ENCODE assay signal across 34 cellular contexts in genomic region chr1:206932271-206932670, GRCh38. TPM values are rescaled to one million over a fixed set of nuclear protein-coding genes. Genes with fewer than 3 reads are reported as not detected.
DNase-seq lines count a peak whose midpoint lies in the region; ATAC-seq and TF ChIP-seq lines count a peak whose summit lies in the region.
"Had no signal": no experiment of that assay in that cellular context is flagged by ENCODE, and none has a peak within 500 bp of the region (broad histone marks: within the 10 kb centered on the region; RNA-seq: fewer than 3 reads in every experiment).

No MANE protein-coding gene starts in this region.

- H3K4me1 Mint-ChIP-seq in activated CD8-positive, alpha-beta T cell treated with anti-CD3 and anti-CD28 coated beads, Interleukin-2, amount 10 ng/mL, durations not matched to agents 7 days and 5 days (ENCODE audit: low read depth), result peaks cover 53% of the 10 kb centered on the region
- peaks cover 53% of the 10 kb centered on the region for H3K4me1 Mint-ChIP-seq in activated CD8-positive, alpha-beta T cell treated with anti-CD3 and anti-CD28 coated beads for 36 hours (ENCODE audit: low read depth)
- peaks cover 21% of the 10 kb centered on the region for H3K4me1 Mint-ChIP-seq in activated T-helper 17 cell treated with anti-CD3 and anti-CD28 coated beads, Interleukin-2, amount 50 U/mL, for 72 hours
- H3K4me1 Mint-ChIP-seq in memory B cell, result peaks cover 51% of the 10 kb centered on the region
- peaks cover 54% of the 10 kb centered on the region for H3K4me1 Mint-ChIP-seq in stimulated activated memory B cell treated with anti-CD40 and anti-IgM and Interleukin-4, amounts not matched to agents 10 μg/mL and 1 μg/mL and 100 μg/mL, for 72 hours
- H3K4me1 Mint-ChIP-seq: brain had no signal

- intact Hi-C loops in activated CD8-positive, alpha-beta T cell treated with anti-CD3 and anti-CD28 coated beads for 36 hours (cut with micrococcal nuclease), result loop anchor here (5.0 kb wide), 1 partner anchor 50 kb away; no protein-coding TSS in a partner anchor
- intact Hi-C loops in left ventricle myocardium superior (cut with micrococcal nuclease), result no loop called here

- H3K27me3 Mint-ChIP-seq in activated CD8-positive, alpha-beta T cell treated with anti-CD3 and anti-CD28 coated beads, Interleukin-2, amount 10 ng/mL, durations not matched to agents 7 days and 5 days (ENCODE audit: low read depth), result peaks cover 2% of the 10 kb centered on the region
- no peaks in the 10 kb centered on the region for H3K27me3 Mint-ChIP-seq in activated CD8-positive, alpha-beta T cell treated with anti-CD3 and anti-CD28 coated beads for 36 hours
- no peaks in the 10 kb centered on the region for H3K27me3 Mint-ChIP-seq in activated T-helper 17 cell treated with anti-CD3 and anti-CD28 coated beads, Interleukin-2, amount 50 U/mL, for 72 hours
- H3K27me3 Mint-ChIP-seq in memory B cell, result no peaks in the 10 kb centered on the region
- no peaks in the 10 kb centered on the region for H3K27me3 Mint-ChIP-seq in stimulated activated memory B cell treated with anti-CD40 and anti-IgM and Interleukin-4, amounts not matched to agents 10 μg/mL and 1 μg/mL and 100 μg/mL, for 72 hours
- H3K27me3 Mint-ChIP-seq: activated CD4-positive, alpha-beta memory T cell treated with anti-CD3 and anti-CD28 coated beads for 36 hours had no signal

- H3K4me3 Mint-ChIP-seq in activated CD8-positive, alpha-beta T cell treated with anti-CD3 and anti-CD28 coated beads, Interleukin-2, amount 10 ng/mL, durations not matched to agents 7 days and 5 days, result no peak overlapping the region
- H3K4me3 Mint-ChIP-seq in activated CD8-positive, alpha-beta T cell treated with anti-CD3 and anti-CD28 coated beads for 36 hours, result no peak overlapping the region
- H3K4me3 Mint-ChIP-seq in activated T-helper 17 cell treated with anti-CD3 and anti-CD28 coated beads, Interleukin-2, amount 50 U/mL, for 72 hours, result peak overlapping the region; percentile 83
- H3K4me3 Mint-ChIP-seq in memory B cell, result no peak overlapping the region
- H3K4me3 Mint-ChIP-seq in stimulated activated memory B cell treated with anti-CD40 and anti-IgM and Interleukin-4, amounts not matched to agents 10 μg/mL and 1 μg/mL and 100 μg/mL, for 72 hours, result no peak overlapping the region
- H3K4me3 Mint-ChIP-seq: activated CD4-positive, alpha-beta memory T cell treated with anti-CD3 and anti-CD28 coated beads for 36 hours; activated naive CD4-positive, alpha-beta T cell treated with anti-CD3 and anti-CD28 coated beads for 36 hours; activated T-helper 1 cell treated with anti-CD3 and anti-CD28 coated beads, Interleukin-12 subunit alpha, Interleukin-12 subunit beta, Interleukin-2, Interleukin-4 antibody, amounts not matched to agents 30 ng/mL and 10 ng/mL and 1 ng/mL, durations not matched to agents 14 hours and 24 hours and 36 hours; brain had no signal

- CTCF ChIA-PET in activated CD8-positive, alpha-beta T cell treated with anti-CD3 and anti-CD28 coated beads, Interleukin-2, amount 10 ng/mL, durations not matched to agents 7 days and 5 days (lab: Charles Lee), result interaction anchor here (0.6 to 15.0 kb wide), 21 partner anchors 10 to 269 kb away, joined by 3 to 281 read pairs (median 9); partner anchors contain the start of genes FCMR, IL20 and PIGR
- CTCF ChIA-PET in activated CD8-positive, alpha-beta T cell treated with anti-CD3 and anti-CD28 coated beads for 36 hours (lab: Charles Lee), result interaction anchor here (0.8 to 13.5 kb wide), 30 partner anchors 10 to 543 kb away, joined by 3 to 289 read pairs (median 5); partner anchors contain the start of genes DYRK3, FCMR, IL19 and IL20
- CTCF ChIA-PET in GM10248 (lab: Yijun Ruan, JAX), result interaction anchor here (0.7 to 25.0 kb wide), 29 partner anchors 15 to 323 kb away, joined by 3 to 416 read pairs (median 5); partner anchors contain the start of genes DYRK3, FCAMR, FCMR and IL20

- H3K9me3 Mint-ChIP-seq in activated CD8-positive, alpha-beta T cell treated with anti-CD3 and anti-CD28 coated beads, Interleukin-2, amount 10 ng/mL, durations not matched to agents 7 days and 5 days (ENCODE audit: insufficient read depth), result no peaks in the 10 kb centered on the region
- H3K9me3 Mint-ChIP-seq in activated CD8-positive, alpha-beta T cell treated with anti-CD3 and anti-CD28 coated beads for 36 hours, result no peaks in the 10 kb centered on the region
- no peaks in the 10 kb centered on the region for H3K9me3 Mint-ChIP-seq in activated T-helper 17 cell treated with anti-CD3 and anti-CD28 coated beads, Interleukin-2, amount 50 U/mL, for 72 hours
- H3K9me3 Mint-ChIP-seq in memory B cell, result no peaks in the 10 kb centered on the region
- H3K9me3 Mint-ChIP-seq in stimulated activated memory B cell treated with anti-CD40 and anti-IgM and Interleukin-4, amounts not matched to agents 10 μg/mL and 1 μg/mL and 100 μg/mL, for 72 hours, result no peaks in the 10 kb centered on the region
- H3K9me3 Mint-ChIP-seq: activated CD4-positive, alpha-beta memory T cell treated with anti-CD3 and anti-CD28 coated beads for 36 hours; activated naive CD4-positive, alpha-beta T cell treated with anti-CD3 and anti-CD28 coated beads for 36 hours; activated T-helper 1 cell treated with anti-CD3 and anti-CD28 coated beads, Interleukin-12 subunit alpha, Interleukin-12 subunit beta, Interleukin-2, Interleukin-4 antibody, amounts not matched to agents 30 ng/mL and 10 ng/mL and 1 ng/mL, durations not matched to agents 14 hours and 24 hours and 36 hours; brain had no signal

- TF ChIP-seq CTCF in activated CD8-positive, alpha-beta T cell treated with anti-CD3 and anti-CD28 coated beads for 36 hours (IDR thresholded peaks at IDR 0.05), result no peak
- no peak for TF ChIP-seq CTCF in GM10248 (IDR thresholded peaks at IDR 0.05; ENCODE audit: control extremely low read depth, extremely low read depth, low read depth, missing control alignments)

- no peak for DNase-seq in activated CD8-positive, alpha-beta T cell treated with anti-CD3 and anti-CD28 coated beads, Interleukin-2, amount 10 ng/mL, durations not matched to agents 7 days and 5 days
- DNase-seq in activated CD8-positive, alpha-beta T cell treated with anti-CD3 and anti-CD28 coated beads for 36 hours, result no peak
- DNase-seq in memory B cell (ENCODE audit: low spot score in 2 of 2) (no peak), GM10248 (ENCODE audit: extremely low spot score) (no peak), left ventricle myocardium superior (no peak)
- DNase-seq: activated CD4-positive, alpha-beta T cell treated with anti-CD3 and anti-CD28 coated beads for 1 hour; activated CD8-positive, alpha-beta memory T cell treated with anti-CD3 and anti-CD28 coated beads, Interleukin-2, amount 50 U/mL, for 48 hours; activated naive CD4-positive, alpha-beta T cell treated with anti-CD3 and anti-CD28 coated beads for 36 hours; cerebellar nuclear complex; esophagus squamous epithelium; heart right ventricle; Kasumi-1; MV-4-11; NCI-H1436 treated with DMSO at 0.1 percent for 48 hours; NCI-H226; NCI-H748 treated with DMSO at 0.1 percent for 48 hours; right lobe of liver; SHP77; stimulated activated CD4-positive, alpha-beta T cell treated with anti-CD3 and anti-CD28 coated beads, Interleukin-12 subunit alpha, Interleukin-12 subunit beta, amount 100 ng/mL, for 4 hours; stimulated activated CD4-positive, alpha-beta T cell treated with anti-CD3 and anti-CD28 coated beads, Interleukin-2, amount 100 ng/mL, for 48 hours; trophoblast cell had no signal

- ATAC-seq in activated CD8-positive, alpha-beta T cell treated with anti-CD3 and anti-CD28 coated beads, Interleukin-2, amount 10 ng/mL, durations not matched to agents 7 days and 5 days, result no peak
- no peak for ATAC-seq in activated CD8-positive, alpha-beta T cell treated with anti-CD3 and anti-CD28 coated beads for 36 hours
- ATAC-seq in activated T-helper 17 cell treated with anti-CD3 and anti-CD28 coated beads, Interleukin-2, amount 50 U/mL, for 72 hours (replicated peaks), result no peak
- no peak for ATAC-seq in memory B cell (ENCODE audit: low read depth)
- ATAC-seq in stimulated activated memory B cell treated with anti-CD40 and anti-IgM and Interleukin-4, amounts not matched to agents 10 μg/mL and 1 μg/mL and 100 μg/mL, for 72 hours, result no peak
- ATAC-seq in GM19324 (IDR thresholded peaks at IDR 0.05; ENCODE audit: low FRiP score, unreplicated experiment), result no peak
- ATAC-seq in left ventricle myocardium superior, result no peak
- ATAC-seq: heart right ventricle, right lobe of liver had no signal

- H3K36me3 Mint-ChIP-seq in activated CD8-positive, alpha-beta T cell treated with anti-CD3 and anti-CD28 coated beads, Interleukin-2, amount 10 ng/mL, durations not matched to agents 7 days and 5 days (ENCODE audit: low read depth), result no peaks in the 10 kb centered on the region
- H3K36me3 Mint-ChIP-seq in activated CD8-positive, alpha-beta T cell treated with anti-CD3 and anti-CD28 coated beads for 36 hours (ENCODE audit: low read depth), result no peaks in the 10 kb centered on the region
- H3K36me3 Mint-ChIP-seq in activated T-helper 17 cell treated with anti-CD3 and anti-CD28 coated beads, Interleukin-2, amount 50 U/mL, for 72 hours (ENCODE audit: low read depth), result no peaks in the 10 kb centered on the region
- H3K36me3 Mint-ChIP-seq in memory B cell, result no peaks in the 10 kb centered on the region
- H3K36me3 Mint-ChIP-seq in stimulated activated memory B cell treated with anti-CD40 and anti-IgM and Interleukin-4, amounts not matched to agents 10 μg/mL and 1 μg/mL and 100 μg/mL, for 72 hours, result no peaks in the 10 kb centered on the region
- H3K36me3 Mint-ChIP-seq: activated CD4-positive, alpha-beta memory T cell treated with anti-CD3 and anti-CD28 coated beads for 36 hours; brain had no signal

- POLR2A ChIA-PET in activated CD8-positive, alpha-beta T cell treated with anti-CD3 and anti-CD28 coated beads, Interleukin-2, amount 10 ng/mL, durations not matched to agents 7 days and 5 days (lab: Charles Lee), result interaction anchor here (1.0 kb wide), 1 partner anchor 10 kb away, joined by 5 read pairs; the partner anchor contains the start of gene FCMR
- POLR2A ChIA-PET in activated CD8-positive, alpha-beta T cell treated with anti-CD3 and anti-CD28 coated beads for 36 hours (lab: Charles Lee), result interaction anchor here (0.9 to 1.2 kb wide), 2 partner anchors 110 to 148 kb away, joined by 3 read pairs; no protein-coding TSS in a partner anchor
- POLR2A ChIA-PET in GM10248 (lab: Yijun Ruan, JAX), result interaction anchor here (0.8 kb wide), 1 partner anchor 11 kb away, joined by 3 read pairs; the partner anchor contains the start of gene FCMR

- peak overlapping the region; percentile 85 for H3K27ac Mint-ChIP-seq in activated CD8-positive, alpha-beta T cell treated with anti-CD3 and anti-CD28 coated beads, Interleukin-2, amount 10 ng/mL, durations not matched to agents 7 days and 5 days
- no peak overlapping the region for H3K27ac Mint-ChIP-seq in activated CD8-positive, alpha-beta T cell treated with anti-CD3 and anti-CD28 coated beads for 36 hours
- no peak overlapping the region for H3K27ac Mint-ChIP-seq in activated T-helper 17 cell treated with anti-CD3 and anti-CD28 coated beads, Interleukin-2, amount 50 U/mL, for 72 hours
- peak overlapping the region; percentile 97 for H3K27ac Mint-ChIP-seq in memory B cell
- H3K27ac Mint-ChIP-seq in stimulated activated memory B cell treated with anti-CD40 and anti-IgM and Interleukin-4, amounts not matched to agents 10 μg/mL and 1 μg/mL and 100 μg/mL, for 72 hours, result peak overlapping the region; percentile 98
- H3K27ac Mint-ChIP-seq: activated CD4-positive, alpha-beta memory T cell treated with anti-CD3 and anti-CD28 coated beads for 36 hours; activated naive CD4-positive, alpha-beta T cell treated with anti-CD3 and anti-CD28 coated beads for 36 hours; activated T-helper 1 cell treated with anti-CD3 and anti-CD28 coated beads, Interleukin-12 subunit alpha, Interleukin-12 subunit beta, Interleukin-2, Interleukin-4 antibody, amounts not matched to agents 30 ng/mL and 10 ng/mL and 1 ng/mL, durations not matched to agents 14 hours and 24 hours and 36 hours; brain had no signal

RNA-seq across cellular contexts. Expression of gene FCMR, which starts 10.5 kb away (rescaled TPM):
- total RNA-seq in activated CD8-positive, alpha-beta T cell treated with anti-CD3 and anti-CD28 coated beads, Interleukin-2, amount 10 ng/mL, durations not matched to agents 7 days and 5 days, result 10 to 100 TPM; 51.5 to 56.8 TPM
- total RNA-seq in activated CD8-positive, alpha-beta T cell treated with anti-CD3 and anti-CD28 coated beads for 36 hours, result 10 to 100 TPM; 49.4 to 51.7 TPM
- 10 to 100 TPM; 22.7 to 74.0 TPM for total RNA-seq in activated T-helper 17 cell treated with anti-CD3 and anti-CD28 coated beads, Interleukin-2, amount 50 U/mL, for 72 hours
- total RNA-seq in left ventricle myocardium superior, result 6.2 TPM
- total RNA-seq: dermis microvascular lymphatic vessel endothelial cell, H7, lung microvascular endothelial cell had no signal

RNA-seq across cellular contexts. Expression of gene PIGR, which starts 14.0 kb away (rescaled TPM):
- not detected for total RNA-seq in activated CD8-positive, alpha-beta T cell treated with anti-CD3 and anti-CD28 coated beads, Interleukin-2, amount 10 ng/mL, durations not matched to agents 7 days and 5 days
- under 1 TPM in 1 of 2 experiments, not detected in 1; 0.07 TPM for total RNA-seq in activated CD8-positive, alpha-beta T cell treated with anti-CD3 and anti-CD28 coated beads for 36 hours
- under 1 TPM in 1 of 2 donors, not detected in 1; 0.34 TPM for total RNA-seq in activated T-helper 17 cell treated with anti-CD3 and anti-CD28 coated beads, Interleukin-2, amount 50 U/mL, for 72 hours
- total RNA-seq in left ventricle myocardium superior, result not detected
- total RNA-seq: activated T-helper 1 cell treated with anti-CD3 and anti-CD28 coated beads, Interleukin-12 subunit alpha, Interleukin-12 subunit beta, Interleukin-2, Interleukin-4 antibody, amounts not matched to agents 30 ng/mL and 10 ng/mL and 1 ng/mL, durations not matched to agents 14 hours and 24 hours and 36 hours; dermis microvascular lymphatic vessel endothelial cell; frontal cortex; lung microvascular endothelial cell; T-helper 2 cell treated with Interferon-gamma antibody and Interleukin-4, amounts not matched to agents 100 ng/mL and 5 ng/mL, for 36 hours had no signal

RNA-seq across cellular contexts. Expression of gene IL24, which starts 35.0 kb away (rescaled TPM):
- not detected for total RNA-seq in activated CD8-positive, alpha-beta T cell treated with anti-CD3 and anti-CD28 coated beads, Interleukin-2, amount 10 ng/mL, durations not matched to agents 7 days and 5 days
- under 1 TPM; 0.54 to 0.81 TPM for total RNA-seq in activated CD8-positive, alpha-beta T cell treated with anti-CD3 and anti-CD28 coated beads for 36 hours
- 1 to 10 TPM in 1 of 2 donors, under 1 TPM in 1; 0.15 to 4.6 TPM for total RNA-seq in activated T-helper 17 cell treated with anti-CD3 and anti-CD28 coated beads, Interleukin-2, amount 50 U/mL, for 72 hours
- total RNA-seq in left ventricle myocardium superior, result not detected
- total RNA-seq: dermis microvascular lymphatic vessel endothelial cell, esophagus squamous epithelium, H7, heart right ventricle, lung microvascular endothelial cell, prostate gland, right lobe of liver, subcutaneous adipose tissue had no signal

RNA-seq across cellular contexts. Expression of gene FCAMR, which starts 38.0 kb away (rescaled TPM):
- total RNA-seq in activated CD8-positive, alpha-beta T cell treated with anti-CD3 and anti-CD28 coated beads, Interleukin-2, amount 10 ng/mL, durations not matched to agents 7 days and 5 days, result not detected
- total RNA-seq in activated CD8-positive, alpha-beta T cell treated with anti-CD3 and anti-CD28 coated beads for 36 hours, result not detected
- not detected for total RNA-seq in activated T-helper 17 cell treated with anti-CD3 and anti-CD28 coated beads, Interleukin-2, amount 50 U/mL, for 72 hours
- total RNA-seq in left ventricle myocardium superior, result not detected
- total RNA-seq: activated CD4-positive, alpha-beta memory T cell treated with anti-CD3 and anti-CD28 coated beads for 36 hours; activated naive CD4-positive, alpha-beta T cell treated with anti-CD3 and anti-CD28 coated beads for 36 hours; activated T-helper 1 cell treated with anti-CD3 and anti-CD28 coated beads, Interleukin-12 subunit alpha, Interleukin-12 subunit beta, Interleukin-2, Interleukin-4 antibody, amounts not matched to agents 30 ng/mL and 10 ng/mL and 1 ng/mL, durations not matched to agents 14 hours and 24 hours and 36 hours; dermis microvascular lymphatic vessel endothelial cell; esophagus squamous epithelium; frontal cortex; H7; heart right ventricle; lung microvascular endothelial cell; subcutaneous adipose tissue had no signal

Comparison
In these comparisons a context has a peak if more than half of its experiments do, and no peak if none do; other contexts are left out.
1. H3K27ac Mint-ChIP-seq: peak in activated CD8-positive, alpha-beta T cell treated with anti-CD3 and anti-CD28 coated beads, Interleukin-2, amount 10 ng/mL, durations not matched to agents 7 days and 5 days (single experiment), memory B cell (single experiment) and stimulated activated memory B cell treated with anti-CD40 and anti-IgM and Interleukin-4, amounts not matched to agents 10 μg/mL and 1 μg/mL and 100 μg/mL, for 72 hours (single experiment); none in activated CD8-positive, alpha-beta T cell treated with anti-CD3 and anti-CD28 coated beads for 36 hours (single experiment) and activated T-helper 17 cell treated with anti-CD3 and anti-CD28 coated beads, Interleukin-2, amount 50 U/mL, for 72 hours (single experiment).